ENCODE assay signal across 20 cellular contexts in the genomic region with DNA sequence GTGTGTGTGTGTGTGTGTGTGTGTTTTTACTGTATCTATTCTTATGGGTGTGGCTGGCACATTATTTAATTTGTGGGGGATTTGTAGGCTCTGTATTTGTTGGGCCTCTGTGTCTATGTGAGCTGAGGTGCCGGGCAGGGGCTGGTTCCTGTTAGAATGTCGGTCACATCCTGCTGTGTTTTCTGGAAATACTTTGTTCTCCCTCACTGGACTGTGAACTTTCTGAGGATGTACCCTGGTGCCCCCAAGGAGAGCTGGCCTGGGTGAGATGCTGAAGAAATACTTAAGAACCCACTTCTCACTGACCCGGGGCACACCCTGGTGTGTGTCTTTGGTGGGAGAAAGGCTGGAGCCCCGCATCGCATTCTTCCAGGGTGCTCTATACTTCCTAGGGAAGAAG. TPM values are rescaled to one million over a fixed set of nuclear protein-coding genes. Genes with fewer than 3 reads are reported as not detected.
A peak's percentile ranks its signal among the peaks of the same experiment; 100 is the strongest.
DNase-seq lines count a peak whose midpoint lies in the region; ATAC-seq, FAIRE-seq and TF ChIP-seq lines count a peak whose summit lies in the region.
"Had no signal": no experiment of that assay in that cellular context is flagged by ENCODE, and none has a peak within 500 bp of the region (broad histone marks: within the 10 kb centered on the region; RNA-seq: fewer than 3 reads in every experiment).

No MANE protein-coding gene starts in this region.

- peak; percentile 94 for FAIRE-seq in urothelium cell line (lab: Jason Lieb, UNC)

- H3K36me3 ChIP-seq in cardiac muscle cell (no peaks in the 10 kb centered on the region), BE2C (no peaks in the 10 kb centered on the region)
- H3K36me3 ChIP-seq: BLaER1 treated with 17β-estradiol and CSF1 and Interleukin-3, amounts not matched to agents 10 nM and 100 nM; SJCRH30 had no signal

- peak overlapping the region; percentile 17 for H3K27ac ChIP-seq in cardiac muscle cell
- H3K27ac ChIP-seq in cingulate gyrus (ENCODE audit: low read depth, low read length) = peak overlapping the region; percentile 29
- H3K27ac ChIP-seq: BLaER1 treated with 17β-estradiol and CSF1 and Interleukin-3, amounts not matched to agents 10 nM and 100 nM; SJCRH30 had no signal

- H3K4me1 ChIP-seq in cardiac muscle cell (ENCODE audit: low read depth) = peaks cover 21% of the 10 kb centered on the region
- H3K4me1 ChIP-seq in BE2C = peaks cover 16% of the 10 kb centered on the region
- H3K4me1 ChIP-seq: SJCRH30 had no signal

- CTCF ChIA-PET in HEK293T (lab: Yijun Ruan, JAX) = no interaction called here

- intact Hi-C loops in Right ventricle myocardium inferior (cut with DNase I) = no loop called here

- no peaks in the 10 kb centered on the region for H3K9me3 ChIP-seq in cardiac muscle cell (ENCODE audit: low read depth)
- H3K9me3 ChIP-seq in BE2C = no peaks in the 10 kb centered on the region
- H3K9me3 ChIP-seq: BLaER1 treated with 17β-estradiol and CSF1 and Interleukin-3, amounts not matched to agents 10 nM and 100 nM; SJCRH30 had no signal

- TF ChIP-seq CTCF in cardiac muscle cell (IDR thresholded peaks at IDR 0.05; ENCODE audit: low read depth, low read length) = no peak
- TF ChIP-seq CTCF in BE2C (IDR thresholded peaks at IDR 0.05; ENCODE audit: low read depth, low read length) = no peak

- POLR2A ChIA-PET in HEK293T (lab: Yijun Ruan, JAX) = interaction anchor here (0.6 kb wide), 1 partner anchor 62 kb away, joined by 3 read pairs; no protein-coding TSS in a partner anchor

- DNase-seq in cardiac muscle cell (ENCODE audit: low read depth in 1 of 2, low spot score in 1 of 2) = no peak
- DNase-seq in Right ventricle myocardium inferior (ENCODE audit: missing footprints) = no peak
- peak; percentile 12 for DNase-seq in medulla oblongata (ENCODE audit: extremely low spot score)
- DNase-seq in urothelium cell line (ENCODE audit: low spot score) = no peak
- no peak for DNase-seq in HEK293T (ENCODE audit: extremely low spot score)
- no peak for DNase-seq in BE2C
- DNase-seq in NCI-H510A treated with DMSO at 0.1 percent for 48 hours (lab: John Stamatoyannopoulos, UW) = no peak
- DNase-seq: 8988T, DMS 273 treated with DMSO at 0.1 percent for 48 hours, KBM-7, NCI-H1092, NCI-H1694, NCI-H345, NCI-H748 treated with DMSO at 0.1 percent for 48 hours, PC-3, SJCRH30 had no signal

- no peak for ATAC-seq in Right ventricle myocardium inferior
- ATAC-seq: PC-3 had no signal

- H3K27me3 ChIP-seq in cardiac muscle cell = no peaks in the 10 kb centered on the region
- H3K27me3 ChIP-seq in BE2C = no peaks in the 10 kb centered on the region
- H3K27me3 ChIP-seq: BLaER1 treated with 17β-estradiol and CSF1 and Interleukin-3, amounts not matched to agents 10 nM and 100 nM had no signal

- H3K4me3 ChIP-seq in cardiac muscle cell = no peak overlapping the region
- H3K4me3 ChIP-seq in BE2C (ENCODE audit: low read depth, low read length) = no peak overlapping the region
- H3K4me3 ChIP-seq: BLaER1 treated with 17β-estradiol and CSF1 and Interleukin-3, amounts not matched to agents 10 nM and 100 nM; SJCRH30 had no signal

TF ChIP-seq in HEK293T, 16 proteins besides CTCF, POLR2A, EP300 and RAD21:
- no peak for TF ChIP-seq NFRKB (IDR thresholded peaks at IDR 0.05)
- no peak for TF ChIP-seq L3MBTL2 (conservative IDR thresholded peaks at IDR 0.05)
- no peak for TF ChIP-seq FOXA1 (IDR thresholded peaks at IDR 0.05)
- TF ChIP-seq SUZ12 (IDR thresholded peaks at IDR 0.05) = no peak
- TF ChIP-seq FOXK2 (IDR thresholded peaks at IDR 0.05) = no peak
- TF ChIP-seq ELF4 (IDR thresholded peaks at IDR 0.05) = no peak
- TF ChIP-seq ZNF384 (IDR thresholded peaks at IDR 0.05) = no peak
- TF ChIP-seq CTBP1 (IDR thresholded peaks at IDR 0.05; ENCODE audit: borderline replicate concordance) = no peak
- no peak for TF ChIP-seq ARNT (IDR thresholded peaks at IDR 0.05)

RNA-seq across cellular contexts. Expression of a gene that starts 28.6 kb away (rescaled TPM):
- 18.7 and 37.3 TPM in 2 replicates for total RNA-seq in cardiac muscle cell
- 10.9 and 12.8 TPM in 2 replicates for polyA plus RNA-seq in cardiac muscle cell
- 12.8 TPM for total RNA-seq in Right ventricle myocardium inferior
- 4.3 TPM for polyA plus RNA-seq in BE2C (2012; ENCODE audit: insufficient read depth, insufficient read length, low read depth)

RNA-seq across cellular contexts. Expression of a gene that starts 34.6 kb away (rescaled TPM):
- total RNA-seq in cardiac muscle cell (not detected in 2 replicates), Right ventricle myocardium inferior (not detected)
- not detected in 2 replicates for polyA plus RNA-seq in cardiac muscle cell
- polyA plus RNA-seq in BE2C (2012; ENCODE audit: insufficient read depth, insufficient read length, low read depth) = not detected
- total RNA-seq: Daoy, H4, PC-3, SJCRH30 had no signal
